29 cellular contexts compared by ENCODE assay signal in the genomic region with DNA sequence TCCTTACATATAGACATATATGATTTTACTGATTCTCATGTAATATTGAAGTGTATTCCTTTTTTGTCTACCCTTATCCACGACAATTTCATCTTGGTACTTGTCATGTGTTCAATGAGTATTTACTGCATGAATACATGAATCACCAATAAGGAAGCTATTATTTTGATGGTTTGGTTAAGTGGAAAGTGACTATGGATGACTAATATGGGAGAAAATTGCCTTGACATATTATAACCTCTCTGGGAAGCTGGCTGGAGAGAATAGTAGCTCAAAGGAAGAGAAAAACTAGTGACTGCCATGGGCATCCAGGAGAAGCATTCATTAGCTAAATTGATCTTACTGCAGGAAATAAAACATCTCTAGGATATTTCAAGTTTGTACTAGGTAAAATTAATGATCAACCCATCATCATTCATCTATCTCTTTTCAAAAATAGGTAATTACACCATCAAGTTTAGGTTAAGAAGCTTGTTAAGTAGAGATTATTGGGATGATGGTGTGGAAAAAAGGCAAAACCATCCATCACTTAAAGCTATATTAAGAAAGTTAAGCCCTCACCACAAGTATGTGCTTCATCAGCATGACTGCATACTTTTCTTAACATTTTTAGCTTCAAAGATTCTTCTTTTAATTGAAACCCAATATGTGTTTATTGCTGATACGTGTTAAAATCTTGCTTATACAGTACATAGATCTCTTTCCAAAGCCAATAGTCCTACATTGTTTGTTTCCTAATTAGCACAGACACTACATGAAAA.
DNase-seq lines count a peak whose midpoint lies in the region; ATAC-seq and TF ChIP-seq lines count a peak whose summit lies in the region.
"Had no signal": no experiment of that assay in that cellular context is flagged by ENCODE, and none has a peak within 500 bp of the region (broad histone marks: within the 10 kb centered on the region; RNA-seq: fewer than 3 reads in every experiment).

No MANE protein-coding gene starts in this region.

- no peak overlapping the region for H3K4me3 Mint-ChIP-seq in natural killer cell treated with Interleukin-12 subunit alpha and Interleukin-12 subunit beta and Interleukin-15 and Interleukin-18, amount 100 ng/mL, for 72 hours
- H3K4me3 Mint-ChIP-seq: activated CD4-positive, alpha-beta memory T cell treated with anti-CD3 and anti-CD28 coated beads for 36 hours; activated naive CD8-positive, alpha-beta T cell; CD8-positive, alpha-beta T cell; IgD-negative memory B cell; T-helper 1 cell treated with Interleukin-12 subunit alpha and Interleukin-12 subunit beta and Interleukin-4 antibody, amounts not matched to agents 30 μg/mL and 1 μg/mL, for 36 hours had no signal

- no peak for DNase-seq in SK-N-SH
- DNase-seq in brain microvascular endothelial cell, result peak; percentile 22
- DNase-seq in iris pigment epithelial cell (ENCODE audit: low read depth), result peak; percentile 26
- DNase-seq in smooth muscle cell (lab: John Stamatoyannopoulos, UW; ENCODE audit: unreplicated experiment), result no peak
- no peak for DNase-seq in SIG-M5 (lab: John Stamatoyannopoulos, UW)
- no peak for DNase-seq in natural killer cell treated with Interleukin-12 subunit alpha and Interleukin-12 subunit beta and Interleukin-15 and Interleukin-18, amount 100 ng/mL, for 72 hours (ENCODE audit: low spot score)
- DNase-seq: 8988T; activated CD4-positive, alpha-beta memory T cell treated with anti-CD3 and anti-CD28 coated beads for 36 hours; activated CD8-positive, alpha-beta memory T cell treated with anti-CD3 and anti-CD28 coated beads, Interleukin-2, amount 50 U/mL, for 48 hours; CD8-positive, alpha-beta T cell; GDM1; HCEC 1CT; heart right ventricle; left cardiac atrium; NCI-H1105; NCI-H2029; NCI-H2227 treated with DMSO at 0.1 percent for 48 hours; stimulated activated CD8-positive, alpha-beta memory T cell treated with anti-CD3 and anti-CD28 coated beads, Interleukin-4, amount 100 ng/mL, for 48 hours; stomach; tibial artery had no signal

- H3K27ac Mint-ChIP-seq in natural killer cell treated with Interleukin-12 subunit alpha and Interleukin-12 subunit beta and Interleukin-15 and Interleukin-18, amount 100 ng/mL, for 72 hours, result no peak overlapping the region
- H3K27ac Mint-ChIP-seq: activated CD4-positive, alpha-beta memory T cell treated with anti-CD3 and anti-CD28 coated beads for 36 hours; activated naive CD8-positive, alpha-beta T cell; activated T-helper 2 cell treated with anti-CD3 and anti-CD28 coated beads, Interferon-gamma antibody, Interleukin-2, Interleukin-4, amounts not matched to agents 10 μg/mL and 5 μg/mL and 100 μg/mL, durations not matched to agents 14 hours and 24 hours and 36 hours; CD8-positive, alpha-beta T cell; IgD-negative memory B cell; progenitor cell of endocrine pancreas; T-helper 1 cell treated with Interleukin-12 subunit alpha and Interleukin-12 subunit beta and Interleukin-4 antibody, amounts not matched to agents 30 μg/mL and 1 μg/mL, for 36 hours had no signal

- no peaks in the 10 kb centered on the region for H3K27me3 Mint-ChIP-seq in natural killer cell treated with Interleukin-12 subunit alpha and Interleukin-12 subunit beta and Interleukin-15 and Interleukin-18, amount 100 ng/mL, for 72 hours
- H3K27me3 Mint-ChIP-seq: activated CD4-positive, alpha-beta memory T cell treated with anti-CD3 and anti-CD28 coated beads for 36 hours; activated naive CD8-positive, alpha-beta T cell; IgD-negative memory B cell; progenitor cell of endocrine pancreas had no signal

- no peaks in the 10 kb centered on the region for H3K36me3 Mint-ChIP-seq in natural killer cell treated with Interleukin-12 subunit alpha and Interleukin-12 subunit beta and Interleukin-15 and Interleukin-18, amount 100 ng/mL, for 72 hours
- H3K36me3 Mint-ChIP-seq: activated naive CD8-positive, alpha-beta T cell; CD8-positive, alpha-beta T cell had no signal

- H3K79me2 ChIP-seq in SK-N-SH (ENCODE audit: insufficient read depth) (no peaks in the 10 kb centered on the region), smooth muscle cell (ENCODE audit: low read depth) (no peaks in the 10 kb centered on the region)

- no peak for TF ChIP-seq EP300 in SK-N-SH (IDR thresholded peaks at IDR 0.05; ENCODE audit: borderline replicate concordance in 1 of 2, low read depth in 1 of 2, low read length in 1 of 2)

- no peaks in the 10 kb centered on the region for H3F3A ChIP-seq in SK-N-SH (replicated peaks; ENCODE audit: insufficient read depth)
- no peaks in the 10 kb centered on the region for H3F3A ChIP-seq in smooth muscle cell (ENCODE audit: low read depth)

- no peak for ATAC-seq in SK-N-SH treated with all-trans-retinoic acid at 6 μM for 48 hours
- ATAC-seq in natural killer cell treated with Interleukin-12 subunit alpha and Interleukin-12 subunit beta and Interleukin-15 and Interleukin-18, amount 100 ng/mL, for 72 hours, result no peak
- ATAC-seq in GM21423 (IDR thresholded peaks at IDR 0.05; ENCODE audit: unreplicated experiment), result no peak
- ATAC-seq: activated CD4-positive, CD25-positive, alpha-beta regulatory T cell treated with anti-CD3 and anti-CD28 coated beads, Interleukin-2, amount 50 U/mL, for 24 hours; CD8-positive, alpha-beta T cell; heart right ventricle; left cardiac atrium had no signal

- no peak overlapping the region for H2AFZ ChIP-seq in SK-N-SH (ENCODE audit: low read depth)
- no peak overlapping the region for H2AFZ ChIP-seq in smooth muscle cell (ENCODE audit: low read depth)

- H3K4me1 ChIP-seq in SK-N-SH (ENCODE audit: control insufficient read depth in 1 of 2, insufficient read depth in 2 of 2, low read depth in 1 of 2, low read length in 1 of 2) (no peaks in the 10 kb centered on the region), smooth muscle cell (ENCODE audit: low read depth) (no peaks in the 10 kb centered on the region)
- H3K4me1 ChIP-seq: ascending aorta, heart right ventricle, stomach, tibial artery had no signal

- H3K4me1 Mint-ChIP-seq in natural killer cell treated with Interleukin-12 subunit alpha and Interleukin-12 subunit beta and Interleukin-15 and Interleukin-18, amount 100 ng/mL, for 72 hours (ENCODE audit: low read depth in 2 of 2), result no peaks in the 10 kb centered on the region
- H3K4me1 Mint-ChIP-seq: IgD-negative memory B cell had no signal

- TF ChIP-seq RAD21 in SK-N-SH (IDR thresholded peaks at IDR 0.05; ENCODE audit: low read length), result no peak

- H3K4me3 ChIP-seq in SK-N-SH (ENCODE audit: low read depth in 2 of 2, low read length in 1 of 2) (no peak overlapping the region), brain microvascular endothelial cell (ENCODE audit: low read depth, low read length) (no peak overlapping the region), smooth muscle cell (no peak overlapping the region)
- H3K4me3 ChIP-seq: ascending aorta, heart right ventricle, stomach, tibial artery had no signal

- TF ChIP-seq CTCF in SK-N-SH (IDR thresholded peaks at IDR 0.05) (no peak), brain microvascular endothelial cell (IDR thresholded peaks at IDR 0.05; ENCODE audit: low read depth, low read length, missing control alignments) (no peak), smooth muscle cell (IDR thresholded peaks at IDR 0.05; ENCODE audit: borderline replicate concordance, insufficient read depth, poor library complexity, severe bottlenecking) (no peak)

- H3K27ac ChIP-seq in SK-N-SH (ENCODE audit: low read depth in 2 of 2, low read length in 1 of 2), result no peak overlapping the region
- H3K27ac ChIP-seq in brain microvascular endothelial cell, result peak overlapping the region; percentile 31
- H3K27ac ChIP-seq in smooth muscle cell (ENCODE audit: low read depth), result peak overlapping the region; percentile 54
- H3K27ac ChIP-seq: ascending aorta, heart right ventricle, stomach, tibial artery had no signal

- POLR2A ChIA-PET in SK-N-SH (lab: Yijun Ruan, JAX), result no interaction called here

- H3K36me3 ChIP-seq in SK-N-SH (replicated peaks in 1 of 2; ENCODE audit: control insufficient read depth in 1 of 2, insufficient read depth in 2 of 2, low read length in 1 of 2), result no peaks in the 10 kb centered on the region
- no peaks in the 10 kb centered on the region for H3K36me3 ChIP-seq in brain microvascular endothelial cell (replicated peaks)
- no peaks in the 10 kb centered on the region for H3K36me3 ChIP-seq in smooth muscle cell (ENCODE audit: low read depth)
- H3K36me3 ChIP-seq: ascending aorta, heart right ventricle, stomach, tibial artery had no signal

- H4K20me1 ChIP-seq in SK-N-SH (ENCODE audit: insufficient read depth) (no peaks in the 10 kb centered on the region), smooth muscle cell (ENCODE audit: low read depth) (no peaks in the 10 kb centered on the region)

- in situ Hi-C loops in brain microvascular endothelial cell (cut with HindIII; ENCODE audit: low pct_ligation_motif_present, low sequenced_read_pairs), result no loop called here

- CTCF ChIA-PET in SK-N-SH (lab: Yijun Ruan, JAX), result interaction anchor here (0.7 kb wide), 1 partner anchor 223 kb away, joined by 3 read pairs; no protein-coding TSS in a partner anchor

- WGBS in SK-N-SH (ENCODE audit: low lambda C conversion rate), result 17% methylated on average over 2 of the region's 2 CpGs
- whole genome bisulfite sequencing in smooth muscle cell (ENCODE audit: low lambda C conversion rate), result 57% methylated on average over 2 of the region's 2 CpGs

- H3K4me2 ChIP-seq in SK-N-SH (no peak overlapping the region), smooth muscle cell (no peak overlapping the region)

- H3K9me3 Mint-ChIP-seq in natural killer cell treated with Interleukin-12 subunit alpha and Interleukin-12 subunit beta and Interleukin-15 and Interleukin-18, amount 100 ng/mL, for 72 hours, result peaks cover 14% of the 10 kb centered on the region

- no peaks in the 10 kb centered on the region for H3K27me3 ChIP-seq in SK-N-SH (ENCODE audit: insufficient read depth)
- H3K27me3 ChIP-seq in brain microvascular endothelial cell (replicated peaks), result no peaks in the 10 kb centered on the region
- H3K27me3 ChIP-seq in smooth muscle cell (ENCODE audit: low read depth), result no peaks in the 10 kb centered on the region
- H3K27me3 ChIP-seq: ascending aorta, heart right ventricle, stomach, tibial artery had no signal

- H3K9ac ChIP-seq in SK-N-SH (no peak overlapping the region), smooth muscle cell (ENCODE audit: low read depth) (no peak overlapping the region)

- no peaks in the 10 kb centered on the region for H3K9me3 ChIP-seq in SK-N-SH
- no peaks in the 10 kb centered on the region for H3K9me3 ChIP-seq in smooth muscle cell (replicated peaks; ENCODE audit: low read depth)
- H3K9me3 ChIP-seq: ascending aorta had no signal

- H3K9me2 ChIP-seq in SK-N-SH, result no peaks in the 10 kb centered on the region

TF ChIP-seq in SK-N-SH treated with all-trans-retinoic acid at 6 μM for 48 hours, 23 proteins besides CTCF, POLR2A, EP300 and RAD21 (continues in another document):
- TF ChIP-seq ISL1 (CRISPR knock-in tag; IDR thresholded peaks at IDR 0.05), result peak; percentile 78

TF ChIP-seq in SK-N-SH, 30 proteins besides CTCF, POLR2A, EP300 and RAD21 (continues in another document):
- TF ChIP-seq YY1 (IDR thresholded peaks at IDR 0.05; ENCODE audit: low read depth) (no peak), POLR2AphosphoS5 (IDR thresholded peaks at IDR 0.05; ENCODE audit: low read depth, low read length) (no peak), TCF12 (IDR thresholded peaks at IDR 0.05) (no peak), CHD2 (IDR thresholded peaks at IDR 0.05; ENCODE audit: low read length, partially characterized antibody) (no peak), SMC3 (IDR thresholded peaks at IDR 0.05; ENCODE audit: low read depth, low read length) (no peak), GABPA (IDR thresholded peaks at IDR 0.05; ENCODE audit: low read depth) (no peak)

Comparison
In these comparisons a context has a peak if more than half of its experiments do, and no peak if none do; other contexts are left out.
1. DNase-seq: peak in brain microvascular endothelial cell (single experiment) and iris pigment epithelial cell (single experiment); none in SK-N-SH (single experiment), smooth muscle cell (single experiment), SIG-M5 (single experiment) and natural killer cell treated with Interleukin-12 subunit alpha and Interleukin-12 subunit beta and Interleukin-15 and Interleukin-18, amount 100 ng/mL, for 72 hours (single experiment).
2. H3K27ac ChIP-seq: peak in brain microvascular endothelial cell (single experiment) and smooth muscle cell (single experiment); none in SK-N-SH (0 of 2).